Comparison of ENCODE assay signal across 19 cellular contexts in genomic region chrX:44731160-44731559, GRCh38.
"Had no signal": no experiment of that assay in that cellular context is flagged by ENCODE, and none has a peak within 500 bp of the region (broad histone marks: within the 10 kb centered on the region; RNA-seq: fewer than 3 reads in every experiment).

No MANE protein-coding gene starts in this region.

- H3K4me3 Mint-ChIP-seq: activated CD4-positive, alpha-beta memory T cell treated with anti-CD3 and anti-CD28 coated beads for 36 hours; activated T-cell treated with anti-CD3 and anti-CD28 coated beads, Interleukin-2, amount 50 U/mL, for 4 hours; immature natural killer cell; nephron; stimulated activated memory B cell treated with anti-CD40 and anti-IgM and Interleukin-4, amounts not matched to agents 10 μg/mL and 1 μg/mL and 100 μg/mL, for 72 hours had no signal

- H3K27me3 ChIP-seq: brain microvascular endothelial cell, left lung, right lobe of liver, spleen, tibial artery, uterus had no signal

- H3K9me3 ChIP-seq: left lung, psoas muscle, right lobe of liver, tibial artery, uterus had no signal

- H3K4me1 Mint-ChIP-seq: immature natural killer cell; nephron; stimulated activated memory B cell treated with anti-CD40 and anti-IgM and Interleukin-4, amounts not matched to agents 10 μg/mL and 1 μg/mL and 100 μg/mL, for 72 hours had no signal

- H3K27me3 Mint-ChIP-seq: activated CD4-positive, alpha-beta memory T cell treated with anti-CD3 and anti-CD28 coated beads for 36 hours; stimulated activated memory B cell treated with anti-CD40 and anti-IgM and Interleukin-4, amounts not matched to agents 10 μg/mL and 1 μg/mL and 100 μg/mL, for 72 hours had no signal

- H3K27ac Mint-ChIP-seq: activated CD4-positive, alpha-beta memory T cell treated with anti-CD3 and anti-CD28 coated beads for 36 hours; activated naive CD4-positive, alpha-beta T cell treated with anti-CD3 and anti-CD28 coated beads, Interleukin-2, amount 50 U/mL, for 72 hours; immature natural killer cell; nephron; stimulated activated memory B cell treated with anti-CD40 and anti-IgM and Interleukin-4, amounts not matched to agents 10 μg/mL and 1 μg/mL and 100 μg/mL, for 72 hours had no signal

- H3K9me3 Mint-ChIP-seq: activated CD4-positive, alpha-beta memory T cell treated with anti-CD3 and anti-CD28 coated beads for 36 hours; activated naive CD4-positive, alpha-beta T cell treated with anti-CD3 and anti-CD28 coated beads, Interleukin-2, amount 50 U/mL, for 72 hours; immature natural killer cell; stimulated activated memory B cell treated with anti-CD40 and anti-IgM and Interleukin-4, amounts not matched to agents 10 μg/mL and 1 μg/mL and 100 μg/mL, for 72 hours had no signal

- ATAC-seq: activated naive CD4-positive, alpha-beta T cell treated with anti-CD3 and anti-CD28 coated beads, Interleukin-2, amount 50 U/mL, for 72 hours; activated T-cell treated with anti-CD3 and anti-CD28 coated beads, Interleukin-2, amount 50 U/mL, for 4 hours; left lung; psoas muscle; right lobe of liver; stimulated activated memory B cell treated with anti-CD40 and anti-IgM and Interleukin-4, amounts not matched to agents 10 μg/mL and 1 μg/mL and 100 μg/mL, for 72 hours had no signal

- H3K4me3 ChIP-seq: left lung, psoas muscle, right lobe of liver, spleen, tibial artery, uterus had no signal

- H3K36me3 ChIP-seq: brain microvascular endothelial cell, left lung, right lobe of liver, spleen, tibial artery, uterus had no signal

- H3K36me3 Mint-ChIP-seq: activated CD4-positive, alpha-beta memory T cell treated with anti-CD3 and anti-CD28 coated beads for 36 hours; activated naive CD4-positive, alpha-beta T cell treated with anti-CD3 and anti-CD28 coated beads, Interleukin-2, amount 50 U/mL, for 72 hours; immature natural killer cell; stimulated activated memory B cell treated with anti-CD40 and anti-IgM and Interleukin-4, amounts not matched to agents 10 μg/mL and 1 μg/mL and 100 μg/mL, for 72 hours had no signal

- DNase-seq: activated CD4-positive, alpha-beta memory T cell treated with anti-CD3 and anti-CD28 coated beads for 36 hours; activated effector memory CD4-positive, alpha-beta T cell treated with anti-CD3 and anti-CD28 coated beads, Interleukin-2, amount 50 U/mL, for 16 hours; activated T-cell treated with anti-CD3 and anti-CD28 coated beads, Interleukin-2, amount 50 U/mL, for 4 hours; amygdala; brain microvascular endothelial cell; immature natural killer cell; left lung; mesenchymal stem cell; occipital lobe; psoas muscle; right lobe of liver; spleen; stimulated activated CD4-positive, alpha-beta T cell treated with anti-CD3 and anti-CD28 coated beads, Interleukin-1b, Interleukin-23, amount 100 ng/mL, for 48 hours; tibial artery; uterus had no signal

- H3K4me1 ChIP-seq: left lung, psoas muscle, right lobe of liver, spleen, tibial artery, uterus had no signal

- H3K27ac ChIP-seq: brain microvascular endothelial cell, left lung, psoas muscle, right lobe of liver, spleen, tibial artery, uterus, VCaP had no signal
